8 cellular contexts compared by ENCODE assay signal in genomic region chr2:172931256-172931894, GRCh38.
A peak's percentile ranks its signal among the peaks of the same experiment; 100 is the strongest.
DNase-seq lines count a peak whose midpoint lies in the region; ATAC-seq and TF ChIP-seq lines count a peak whose summit lies in the region.

No MANE protein-coding gene starts in this region.

- H3K4me3 ChIP-seq in HFF-Myc (replicated peaks; ENCODE audit: low read depth, low read length): peak overlapping the region; percentile 13
- peak overlapping the region; percentile 6 for H3K4me3 ChIP-seq in SJSA1
- H3K4me3 ChIP-seq in gastroesophageal sphincter: peak overlapping the region; percentile 27 to 30
- peak overlapping the region; percentile 9 for H3K4me3 ChIP-seq in skeletal muscle satellite cell (ENCODE audit: low read length)

- no peak for TF ChIP-seq EP300 in gastroesophageal sphincter (IDR thresholded peaks at IDR 0.05)

- H3K4me1 ChIP-seq in SJSA1 (replicated peaks): peaks cover 42% of the 10 kb centered on the region
- H3K4me1 ChIP-seq in gastroesophageal sphincter: peaks cover 0 to 31% (median 14%) of the 10 kb centered on the region in 3 donors
- H3K4me1 ChIP-seq in skeletal muscle satellite cell (ENCODE audit: control insufficient read depth, insufficient read depth, low read length): peaks cover 24% of the 10 kb centered on the region

- ATAC-seq in gastroesophageal sphincter (peak; percentile 57), GM19023 (IDR thresholded peaks at IDR 0.05; ENCODE audit: unreplicated experiment) (no peak)

- H3K36me3 ChIP-seq in SJSA1 (no peaks in the 10 kb centered on the region), gastroesophageal sphincter (no peaks in the 10 kb centered on the region), skeletal muscle satellite cell (ENCODE audit: insufficient read depth, low read length) (no peaks in the 10 kb centered on the region)

- no peak for TF ChIP-seq POLR2A in gastroesophageal sphincter (IDR thresholded peaks at IDR 0.05)

- WGBS in gastroesophageal sphincter (ENCODE audit: low coverage in 1 of 2), 2 donors: 27% methylated on average over 6 to 7 of the region's 7 CpGs

- DNase-seq in HFF-Myc (ENCODE audit: extremely low read depth, low read depth) (peak; percentile 72), SJSA1 (ENCODE audit: low read depth in 1 of 2, low spot score in 2 of 2) (peak; percentile 49 to 80), mesenteric fat pad (ENCODE audit: low spot score) (no peak), amniotic stem cell (lab: John Stamatoyannopoulos, UW) (no peak)
- DNase-seq in stimulated activated CD4-positive, alpha-beta T cell treated with anti-CD3 and anti-CD28 coated beads, Interleukin-12 subunit alpha, Interleukin-12 subunit beta, amount 100 ng/mL, for 4 hours: no peak

- H3K27me3 ChIP-seq in SJSA1 (replicated peaks) (no peaks in the 10 kb centered on the region), gastroesophageal sphincter (no peaks in the 10 kb centered on the region), skeletal muscle satellite cell (ENCODE audit: control insufficient read depth, insufficient read depth, low read length) (no peaks in the 10 kb centered on the region)

- no peak overlapping the region for H3K9ac ChIP-seq in skeletal muscle satellite cell (ENCODE audit: low read depth, low read length)

- TF ChIP-seq CTCF in HFF-Myc (IDR thresholded peaks at IDR 0.05; ENCODE audit: low read depth, low read length, missing control alignments) (no peak), gastroesophageal sphincter (IDR thresholded peaks at IDR 0.05) (no peak)

- H3K27ac ChIP-seq in SJSA1: peak overlapping the region; percentile 62; the same call in 1 of the 2 replicates
- peak overlapping the region in 3 of 4 donors; percentile 56 to 81 (median 67) for H3K27ac ChIP-seq in gastroesophageal sphincter

- H3K4me2 ChIP-seq in skeletal muscle satellite cell (ENCODE audit: low read length): peak overlapping the region; percentile 62

- no peaks in the 10 kb centered on the region; the same call in 1 of the 2 replicates for H3K9me3 ChIP-seq in SJSA1 (replicated peaks)
- H3K9me3 ChIP-seq in gastroesophageal sphincter: no peaks in the 10 kb centered on the region
- H3K9me3 ChIP-seq in skeletal muscle satellite cell (replicated peaks; ENCODE audit: low read length): no peaks in the 10 kb centered on the region

Comparison
In these comparisons a context has a peak if more than half of its experiments do, and no peak if none do; other contexts are left out.
1. DNase-seq: peak in HFF-Myc (single experiment) and SJSA1 (2 of 2); none in mesenteric fat pad (single experiment), amniotic stem cell (single experiment) and stimulated activated CD4-positive, alpha-beta T cell treated with anti-CD3 and anti-CD28 coated beads, Interleukin-12 subunit alpha, Interleukin-12 subunit beta, amount 100 ng/mL, for 4 hours (single experiment).
2. Peak in every context shown above with its lines, with median percentiles within 50 percentile points of each other: H3K4me3 ChIP-seq.